ENCODE assay signal across 8 cellular contexts in genomic region chr20:35269055-35269781, GRCh38. TPM values are rescaled to one million over a fixed set of nuclear protein-coding genes. Genes with fewer than 3 reads are reported as not detected.
DNase-seq lines count a peak whose midpoint lies in the region; ATAC-seq and TF ChIP-seq lines count a peak whose summit lies in the region.

No MANE protein-coding gene starts in this region.

- H3K4me3 ChIP-seq in adipocyte (ENCODE audit: low read length): no peak overlapping the region
- H3K4me3 ChIP-seq in prostate gland: no peak overlapping the region
- no peak overlapping the region for H3K4me3 ChIP-seq in lower leg skin (ENCODE audit: low read depth, poor library complexity, severe bottlenecking)

- WGBS in prostate gland: 35% methylated on average over 14 of the region's 14 CpGs
- WGBS in lower leg skin, 2 donors: 60% methylated on average over 14 of the region's 14 CpGs

- H3K4me1 ChIP-seq in adipocyte (ENCODE audit: control insufficient read depth, insufficient read depth, low read length): peaks cover 33% of the 10 kb centered on the region
- H3K4me1 ChIP-seq in prostate gland (replicated peaks): no peaks in the 10 kb centered on the region

- peaks cover 21% of the 10 kb centered on the region for H3K36me3 ChIP-seq in adipocyte (ENCODE audit: control insufficient read depth, insufficient read depth, low read length, severe bottlenecking)
- no peaks in the 10 kb centered on the region for H3K36me3 ChIP-seq in prostate gland

- H3K9me3 ChIP-seq in adipocyte (ENCODE audit: control insufficient read depth, low read length): no peaks in the 10 kb centered on the region
- no peaks in the 10 kb centered on the region for H3K9me3 ChIP-seq in prostate gland

- ATAC-seq in left cardiac atrium: peak; percentile 55 to 65
- no peak for ATAC-seq in HG03442 (IDR thresholded peaks at IDR 0.05; ENCODE audit: unreplicated experiment)

- H3K27me3 ChIP-seq in adipocyte (replicated peaks; ENCODE audit: control insufficient read depth, insufficient read depth, low read length) (no peaks in the 10 kb centered on the region), prostate gland (replicated peaks; ENCODE audit: insufficient read depth) (no peaks in the 10 kb centered on the region)

- no peak overlapping the region for H3K9ac ChIP-seq in adipocyte (ENCODE audit: low read length)

- intact Hi-C loops in left cardiac atrium (cut with DNase I): loop anchor here in 1 of 2 donors (10.0 kb wide), 1 partner anchor 434 kb away; no protein-coding TSS in a partner anchor
- intact Hi-C loops in prostate gland (cut with DNase I): loop anchor here (5.0 kb wide), 3 partner anchors 42 to 122 kb away; partner anchors contain the start of genes EDEM2 and MMP24
- intact Hi-C loops in lower leg skin (cut with DNase I; ENCODE audit: low total_unique reads): loop anchor here (10.0 kb wide), 1 partner anchor 124 kb away; the partner anchor contains the start of gene EDEM2

- peak; percentile 72 to 77 (median 74) for TF ChIP-seq CTCF in prostate gland (IDR thresholded peaks at IDR 0.05)
- peak in 1 of 3 donors; percentile 27 for TF ChIP-seq CTCF in lower leg skin (IDR thresholded peaks at IDR 0.05)

- H3K27ac ChIP-seq in prostate gland: peak overlapping the region; percentile 37 to 48

- TF ChIP-seq POLR2A in prostate gland (IDR thresholded peaks at IDR 0.05) (no peak), lower leg skin (IDR thresholded peaks at IDR 0.05) (no peak)

- DNase-seq in D341Med (ENCODE audit: low spot score): peak; percentile 85
- DNase-seq in HPDE6-E6E7 (ENCODE audit: extremely low spot score): peak; percentile 84
- DNase-seq in RPMI7951 (ENCODE audit: low read depth): peak; percentile 64
- DNase-seq in adipocyte (ENCODE audit: low read depth): peak; percentile 79
- DNase-seq in left cardiac atrium: peak; percentile 68
- peak; percentile 61 for DNase-seq in prostate gland (ENCODE audit: low spot score)
- no peak for DNase-seq in lower leg skin (ENCODE audit: low spot score in 2 of 2)

RNA-seq across cellular contexts. Expression of gene MMP24OS, which starts 8.7 kb away (rescaled TPM):
- 12.8 and 19.1 TPM in 2 replicates for total RNA-seq in RPMI7951 (2014; rRNA removed; shearing (Covaris generic))
- 10 to 100 TPM; 46.9 to 53.2 TPM for total RNA-seq in left cardiac atrium
- total RNA-seq in prostate gland: 10 to 100 TPM; 35.4 to 65.8 TPM
- 10 to 100 TPM; 22.7 to 47.6 (median 25.4) TPM for total RNA-seq in lower leg skin

RNA-seq across cellular contexts. Expression of gene EIF6, which starts 15.4 kb away (rescaled TPM):
- 434 and 435 TPM in 2 replicates for total RNA-seq in RPMI7951 (2014; rRNA removed; shearing (Covaris generic))
- total RNA-seq in left cardiac atrium (10 to 100 TPM; 40.1 to 59.7 TPM), prostate gland (10 to 100 TPM; 78.2 to 93.9 TPM), lower leg skin (100 to 1,000 TPM; 148 to 240 (median 177) TPM)

RNA-seq across cellular contexts. Expression of gene FAM83C, which starts 23.0 kb away (rescaled TPM):
- not detected in 2 replicates for total RNA-seq in RPMI7951 (2014; rRNA removed; shearing (Covaris generic))
- total RNA-seq in left cardiac atrium (not detected), prostate gland (under 1 TPM; 0.28 to 0.36 TPM), lower leg skin (10 to 100 TPM; 54.4 to 85.7 (median 68.6) TPM)

RNA-seq across cellular contexts. Expression of gene MMP24, which starts 42.7 kb away (rescaled TPM):
- total RNA-seq in RPMI7951 (2014; rRNA removed; shearing (Covaris generic)): 0.59 and 0.96 TPM in 2 replicates
- total RNA-seq in left cardiac atrium: 1 to 10 TPM in 1 of 2 donors, under 1 TPM in 1; 0.85 to 1.3 TPM
- total RNA-seq in prostate gland: 1 to 10 TPM in 1 of 2 donors, under 1 TPM in 1; 0.96 to 1.7 TPM
- under 1 TPM in 3 of 4 donors, not detected in 1; 0.11 to 0.71 (median 0.27) TPM for total RNA-seq in lower leg skin

Comparison
In these comparisons a context has a peak if more than half of its experiments do, and no peak if none do; other contexts are left out.
1. DNase-seq: peak in D341Med (single experiment), HPDE6-E6E7 (single experiment), RPMI7951 (single experiment), adipocyte (single experiment), left cardiac atrium (single experiment) and prostate gland (single experiment); none in lower leg skin (0 of 2).
2. RNA of gene FAM83C, which starts 23.0 kb away (total RNA-seq): 54.4 to 85.7 TPM in lower leg skin; 0.28 to 0.36 TPM in prostate gland, not detected in RPMI7951 and not detected in left cardiac atrium; every median in the first group is over 10 times any median in the second.